In the genomic region with DNA sequence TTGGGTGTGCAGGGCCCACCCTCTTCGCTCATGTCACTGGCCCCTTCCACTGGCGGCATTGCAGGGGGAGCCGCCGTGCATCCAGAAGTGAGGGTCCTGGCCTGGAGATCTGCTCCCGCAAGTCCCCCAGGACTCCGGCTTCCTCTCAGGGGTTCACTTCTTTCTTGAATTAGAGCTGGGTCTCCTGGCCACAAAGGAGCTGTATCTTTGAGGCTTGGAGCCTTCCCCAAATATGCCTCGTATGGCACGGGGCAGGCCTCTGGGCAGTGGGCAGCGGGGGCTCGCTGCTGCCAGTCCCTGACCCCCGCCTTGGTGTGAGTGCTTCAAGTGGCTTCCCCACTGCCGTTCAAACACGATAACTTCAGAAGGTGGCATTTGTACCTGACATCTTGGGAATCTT, we compare ENCODE assay signal across 13 cellular contexts. TPM values are rescaled to one million over a fixed set of nuclear protein-coding genes. Genes with fewer than 3 reads are reported as not detected.
DNase-seq lines count a peak whose midpoint lies in the region; ATAC-seq, FAIRE-seq and TF ChIP-seq lines count a peak whose summit lies in the region.
"Had no signal": no experiment of that assay in that cellular context is flagged by ENCODE, and none has a peak within 500 bp of the region (broad histone marks: within the 10 kb centered on the region; RNA-seq: fewer than 3 reads in every experiment).

No MANE protein-coding gene starts in this region.

- peak overlapping the region; percentile 76 for H3K4me2 ChIP-seq in K562 (ENCODE audit: insufficient read depth, low read length)

- ATAC-seq in heart right ventricle (no peak), Right ventricle myocardium inferior (no peak), K562 (no peak), HG03159 (IDR thresholded peaks at IDR 0.05; ENCODE audit: unreplicated experiment) (no peak)
- ATAC-seq in naive thymus-derived CD4-positive, alpha-beta T cell, result no peak
- no peak for ATAC-seq in stimulated activated memory B cell treated with anti-CD40 and anti-IgM and Interleukin-4, amounts not matched to agents 10 μg/mL and 1 μg/mL and 100 μg/mL, for 72 hours

- no peak for TF ChIP-seq RAD21 in K562 (CRISPR knock-in tag; conservative IDR thresholded peaks at IDR 0.05 in 1 of 2, IDR thresholded peaks at IDR 0.05 in 1 of 2)

- H3K27me3 ChIP-seq in heart right ventricle (no peaks in the 10 kb centered on the region), K562 (ENCODE audit: control insufficient read depth in 2 of 2, insufficient read depth in 2 of 2, low read length in 2 of 2) (no peaks in the 10 kb centered on the region)
- no peaks in the 10 kb centered on the region for H3K27me3 ChIP-seq in naive thymus-derived CD4-positive, alpha-beta T cell (ENCODE audit: control insufficient read depth in 2 of 2, insufficient read depth in 2 of 2, low read length in 2 of 2)
- H3K27me3 ChIP-seq: brain microvascular endothelial cell had no signal

- H3K27ac ChIP-seq in heart right ventricle (peak overlapping the region in 8 of 10 donors; percentile 90 to 98 (median 96)), K562 (ENCODE audit: extremely low read depth, low read depth, low read length) (peak overlapping the region; percentile 88)
- H3K27ac ChIP-seq in naive thymus-derived CD4-positive, alpha-beta T cell (ENCODE audit: low read depth, low read length), result peak overlapping the region; percentile 32

- no peaks in the 10 kb centered on the region for H3K9me3 Mint-ChIP-seq in naive thymus-derived CD4-positive, alpha-beta T cell
- no peaks in the 10 kb centered on the region for H3K9me3 Mint-ChIP-seq in stimulated activated memory B cell treated with anti-CD40 and anti-IgM and Interleukin-4, amounts not matched to agents 10 μg/mL and 1 μg/mL and 100 μg/mL, for 72 hours

- CTCF ChIA-PET in K562 (lab: Yijun Ruan, JAX; ENCODE audit: low intra/inter-chr PET ratio), result no interaction called here
- CTCF ChIA-PET in naive thymus-derived CD4-positive, alpha-beta T cell (lab: Charles Lee), result interaction anchor here (1.2 to 2.8 kb wide), 2 partner anchors 27 to 120 kb away, joined by 3 to 12 read pairs; no protein-coding TSS in a partner anchor

- 95 to 96% methylated on average over 13 of the region's 13 CpGs for WGBS in heart right ventricle, 2 donors
- WGBS in K562 (ENCODE audit: insufficient coverage, low coverage, missing lambda C conversion rate), result 46% methylated on average over 12 of the region's 13 CpGs

- H3K79me2 ChIP-seq in K562 (ENCODE audit: control insufficient read depth, insufficient read depth, low read length), result peaks cover 29% of the 10 kb centered on the region

- no peak for TF ChIP-seq EP300 in K562 (IDR thresholded peaks at IDR 0.05; ENCODE audit: low read length)

- DNase-seq in heart right ventricle, result no peak
- DNase-seq in Right ventricle myocardium inferior (ENCODE audit: missing footprints), result no peak
- peak in 1 of 4 experiments; percentile 7 for DNase-seq in K562 (ENCODE audit: extremely low read depth in 1 of 4, low spot score in 3 of 4)
- no peak for DNase-seq in naive thymus-derived CD4-positive, alpha-beta T cell
- DNase-seq in glomerular visceral epithelial cell (ENCODE audit: extremely low spot score), result no peak
- DNase-seq: C1 segment of cervical spinal cord; NCI-H446 treated with DMSO at 0.1 percent for 48 hours; stimulated activated CD4-positive, alpha-beta T cell treated with anti-CD3 and anti-CD28 coated beads, Interleukin-12 subunit alpha, Interleukin-12 subunit beta, amount 100 ng/mL, for 4 hours had no signal

- H3K4me1 Mint-ChIP-seq in naive thymus-derived CD4-positive, alpha-beta T cell, result peaks cover 50 to 90% (median 76%) of the 10 kb centered on the region in 7 donors
- H3K4me1 Mint-ChIP-seq in stimulated activated memory B cell treated with anti-CD40 and anti-IgM and Interleukin-4, amounts not matched to agents 10 μg/mL and 1 μg/mL and 100 μg/mL, for 72 hours, result peaks cover 63% of the 10 kb centered on the region

- in situ Hi-C loops in K562 (cut with MboI), result no loop called here

- no TSS peak for BruUV-seq in K562 (replicated peaks; lab: Mats Ljungman, UMichigan)

- peaks cover 15 to 56% (median 39%) of the 10 kb centered on the region in 9 donors for H3K4me1 ChIP-seq in heart right ventricle
- H3K4me1 ChIP-seq in K562 (replicated peaks in 1 of 2; ENCODE audit: control insufficient read depth in 2 of 2, insufficient read depth in 2 of 2, low read length in 2 of 2), result peaks cover 51 to 58% of the 10 kb centered on the region in 2 experiments
- H3K4me1 ChIP-seq in naive thymus-derived CD4-positive, alpha-beta T cell (ENCODE audit: control insufficient read depth in 2 of 2, insufficient read depth in 2 of 2, low read length in 2 of 2), result peaks cover 40 to 67% of the 10 kb centered on the region in 2 donors

- POLR2A ChIA-PET in K562 (lab: Yijun Ruan, JAX), result interaction anchor here (0.9 to 3.1 kb wide), 6 partner anchors 8 to 120 kb away, joined by 3 to 21 read pairs (median 8); a partner anchor contains a TSS
- POLR2A ChIA-PET in naive thymus-derived CD4-positive, alpha-beta T cell (lab: Charles Lee), result interaction anchor here (0.5 to 5.2 kb wide), 7 partner anchors 8 to 39 kb away, joined by 3 to 41 read pairs (median 6); a partner anchor contains a TSS

- no peak overlapping the region for H2AFZ ChIP-seq in K562 (ENCODE audit: low read depth, low read length)

- H3K9me3 ChIP-seq in heart right ventricle (no peaks in the 10 kb centered on the region), K562 (replicated peaks; ENCODE audit: control insufficient read depth, insufficient read depth, low read depth, low read length) (peaks cover 4% of the 10 kb centered on the region; the same call in 1 of the 2 replicates)
- no peaks in the 10 kb centered on the region for H3K9me3 ChIP-seq in naive thymus-derived CD4-positive, alpha-beta T cell (ENCODE audit: control insufficient read depth in 2 of 3, low read length in 3 of 3)

- peak overlapping the region; percentile 73 to 88 for H3K9ac ChIP-seq in K562 (ENCODE audit: insufficient read depth in 1 of 2, low read depth in 2 of 2, low read length in 2 of 2)

- intact Hi-C loops in heart right ventricle (cut with DNase I), result loop anchor here in 1 of 10 donors (2.0 kb wide), 1 partner anchor 25 kb away; no protein-coding TSS in a partner anchor
- intact Hi-C loops in Right ventricle myocardium inferior (cut with DNase I), result no loop called here
- intact Hi-C loops in K562 (cut with micrococcal nuclease), result no loop called here
- intact Hi-C loops in naive thymus-derived CD4-positive, alpha-beta T cell (cut with micrococcal nuclease), result no loop called here

- peak overlapping the region in 4 of 10 donors; percentile 21 to 56 (median 49) for H3K4me3 Mint-ChIP-seq in naive thymus-derived CD4-positive, alpha-beta T cell
- H3K4me3 Mint-ChIP-seq in stimulated activated memory B cell treated with anti-CD40 and anti-IgM and Interleukin-4, amounts not matched to agents 10 μg/mL and 1 μg/mL and 100 μg/mL, for 72 hours, result no peak overlapping the region

- H3K36me3 Mint-ChIP-seq in naive thymus-derived CD4-positive, alpha-beta T cell, result peaks cover 0 to 7% (median 0%) of the 10 kb centered on the region in 5 donors
- H3K36me3 Mint-ChIP-seq in stimulated activated memory B cell treated with anti-CD40 and anti-IgM and Interleukin-4, amounts not matched to agents 10 μg/mL and 1 μg/mL and 100 μg/mL, for 72 hours, result no peaks in the 10 kb centered on the region

- TF ChIP-seq CTCF in heart right ventricle (IDR thresholded peaks at IDR 0.05) (no peak), K562 (IDR thresholded peaks at IDR 0.05 in 2 of 3, conservative IDR thresholded peaks at IDR 0.05 in 1 of 3; ENCODE audit: insufficient read depth in 2 of 3, low read depth in 1 of 3, low read length in 3 of 3) (no peak)

- H3K36me3 ChIP-seq in heart right ventricle (no peaks in the 10 kb centered on the region), K562 (ENCODE audit: control insufficient read depth, insufficient read depth, low read length) (no peaks in the 10 kb centered on the region)
- H3K36me3 ChIP-seq in naive thymus-derived CD4-positive, alpha-beta T cell (ENCODE audit: control insufficient read depth in 2 of 3, insufficient read depth in 3 of 3, low read length in 3 of 3), result no peaks in the 10 kb centered on the region
- H3K36me3 ChIP-seq: brain microvascular endothelial cell had no signal

- FAIRE-seq in K562 (lab: Jason Lieb, UNC), result no peak

- no peaks in the 10 kb centered on the region for H3K9me1 ChIP-seq in K562 (ENCODE audit: control insufficient read depth, insufficient read depth, low read length)

- H3K4me3 ChIP-seq in heart right ventricle (no peak overlapping the region), K562 (peak overlapping the region; percentile 43)
- no peak overlapping the region for H3K4me3 ChIP-seq in naive thymus-derived CD4-positive, alpha-beta T cell (ENCODE audit: low read length)

- no peaks in the 10 kb centered on the region for H4K20me1 ChIP-seq in K562 (replicated peaks; ENCODE audit: control insufficient read depth, insufficient read depth, low read length)

- TF ChIP-seq POLR2A in K562 (conservative IDR thresholded peaks at IDR 0.05), result no peak

- peak overlapping the region in 8 of 9 donors; percentile 18 to 94 (median 79) for H3K27ac Mint-ChIP-seq in naive thymus-derived CD4-positive, alpha-beta T cell
- H3K27ac Mint-ChIP-seq in stimulated activated memory B cell treated with anti-CD40 and anti-IgM and Interleukin-4, amounts not matched to agents 10 μg/mL and 1 μg/mL and 100 μg/mL, for 72 hours, result no peak overlapping the region

- H3K27me3 Mint-ChIP-seq in naive thymus-derived CD4-positive, alpha-beta T cell, result no peaks in the 10 kb centered on the region
- no peaks in the 10 kb centered on the region for H3K27me3 Mint-ChIP-seq in stimulated activated memory B cell treated with anti-CD40 and anti-IgM and Interleukin-4, amounts not matched to agents 10 μg/mL and 1 μg/mL and 100 μg/mL, for 72 hours

RNA-seq across cellular contexts. Expression of a gene that starts 7.4 kb away (rescaled TPM):
- total RNA-seq in heart right ventricle, result 100 to 1,000 TPM in 9 of 10 donors, 10 to 100 TPM in 1; 94.1 to 591 (median 172) TPM
- 1,000 to 10,000 TPM in 1 of 2 donors, 100 to 1,000 TPM in 1; 676 to 1,409 TPM for polyA plus RNA-seq in heart right ventricle
- total RNA-seq in Right ventricle myocardium inferior, result 401 TPM
- total RNA-seq in K562 (2011; cell fraction: chromatin; rRNA removed; ENCODE audit: low replicate concordance), result 6.0 and 26.3 TPM in 2 replicates
- 38.8 and 53.5 TPM in 2 replicates for total RNA-seq in K562 (2011; cell fraction: nucleolus; rRNA removed)
- 31.1 and 36.4 TPM in 2 replicates for total RNA-seq in K562 (2011; cell fraction: nucleoplasm; rRNA removed)
- total RNA-seq in K562 (2014; rRNA removed), result 49.6 and 70.6 TPM in 2 replicates
- total RNA-seq in K562 (2014; rRNA removed; fragmentation: Illumina TruSeq; extraction: Trizol), result 41.0 and 51.5 TPM in 2 replicates
- total RNA-seq in K562 (2015; rRNA removed; fragmentation: Illumina TruSeq; extraction: Trizol), result 155 and 161 TPM in 2 replicates
- total RNA-seq in K562 (2021), result 163 and 164 TPM in 2 replicates
- 22.7 and 77.6 TPM in 2 replicates for polyA plus RNA-seq in K562 (2011; rRNA removed)
- polyA plus RNA-seq in K562 (2011; cell fraction: cytosol; rRNA removed), result 128 TPM in 2 replicates
- 28.0 and 34.2 TPM in 2 replicates for polyA plus RNA-seq in K562 (2011; cell fraction: nucleus; rRNA removed)
- 478 and 481 TPM in 2 replicates for polyA plus RNA-seq in K562 (2012)
- 242 and 297 TPM in 2 replicates for polyA plus RNA-seq in K562 (2014; fragmentation: Illumina TruSeq; extraction: Trizol)
- polyA plus RNA-seq in K562 (2014; fragmentation: Nextera tagmentation; extraction: Ambion mirVana), result 100 to 1,000 TPM; 452 to 461 TPM
- polyA plus RNA-seq in K562 (2014; rRNA removed), result 77.7 and 150 TPM in 2 replicates
- 19.8 and 26.3 TPM in 2 replicates for polyA minus RNA-seq in K562 (2011; rRNA and poly(A)+ RNA removed)
- 49.6 and 95.7 TPM in 2 replicates for polyA minus RNA-seq in K562 (2011; cell fraction: cytosol; rRNA and poly(A)+ RNA removed)
- 6.9 and 19.4 TPM in 2 replicates for polyA minus RNA-seq in K562 (2011; cell fraction: nucleus; rRNA and poly(A)+ RNA removed)
- total RNA-seq in naive thymus-derived CD4-positive, alpha-beta T cell, result 10 to 100 TPM in 3 of 5 experiments, 1 to 10 TPM in 2; 6.7 to 43.1 (median 13.2) TPM
- polyA plus RNA-seq in naive thymus-derived CD4-positive, alpha-beta T cell, result 100 to 1,000 TPM in 1 of 2 donors, 1 to 10 TPM in 1; 5.1 to 194 TPM

RNA-seq across cellular contexts. Expression of a gene that starts 14.2 kb away (rescaled TPM):
- total RNA-seq in heart right ventricle (100 to 1,000 TPM in 4 of 10 donors, 10 to 100 TPM in 6; 51.6 to 182 (median 94.9) TPM), Right ventricle myocardium inferior (125 TPM), K562 (2014; rRNA removed) (793 and 818 TPM in 2 replicates), K562 (2014; rRNA removed; fragmentation: Illumina TruSeq; extraction: Trizol) (572 and 787 TPM in 2 replicates), K562 (2015; rRNA removed; fragmentation: Illumina TruSeq; extraction: Trizol) (979 and 985 TPM in 2 replicates), K562 (2021) (691 and 717 TPM in 2 replicates)
- polyA plus RNA-seq in heart right ventricle (100 to 1,000 TPM; 235 to 427 TPM), K562 (2011; rRNA removed) (900 and 1,311 TPM in 2 replicates), K562 (2014; fragmentation: Illumina TruSeq; extraction: Trizol) (1,966 and 1,984 TPM in 2 replicates), K562 (2014; fragmentation: Nextera tagmentation; extraction: Ambion mirVana) (1,000 to 10,000 TPM; 4,252 to 5,579 TPM), K562 (2014; rRNA removed) (974 and 999 TPM in 2 replicates)
- 394 and 929 TPM in 2 replicates for total RNA-seq in K562 (2011; cell fraction: chromatin; rRNA removed; ENCODE audit: low replicate concordance)
- total RNA-seq in K562 (2011; cell fraction: nucleolus; rRNA removed), result 1,445 and 1,483 TPM in 2 replicates
- 1,061 and 1,262 TPM in 2 replicates for total RNA-seq in K562 (2011; cell fraction: nucleoplasm; rRNA removed)
- polyA plus RNA-seq in K562 (2011; cell fraction: cytosol; rRNA removed), result 2,724 and 2,737 TPM in 2 replicates
- 780 and 1,049 TPM in 2 replicates for polyA plus RNA-seq in K562 (2011; cell fraction: nucleus; rRNA removed)
- 1,084 and 1,212 TPM in 2 replicates for polyA plus RNA-seq in K562 (2012)
- polyA minus RNA-seq in K562 (2011; rRNA and poly(A)+ RNA removed), result 752 and 801 TPM in 2 replicates
- polyA minus RNA-seq in K562 (2011; cell fraction: cytosol; rRNA and poly(A)+ RNA removed), result 577 and 662 TPM in 2 replicates
- 139 and 266 TPM in 2 replicates for polyA minus RNA-seq in K562 (2011; cell fraction: nucleus; rRNA and poly(A)+ RNA removed)
- total RNA-seq in naive thymus-derived CD4-positive, alpha-beta T cell, result 100 to 1,000 TPM in 4 of 5 experiments, 10 to 100 TPM in 1; 97.4 to 985 (median 241) TPM
- 1,000 to 10,000 TPM; 1,878 to 2,355 TPM for polyA plus RNA-seq in naive thymus-derived CD4-positive, alpha-beta T cell

RNA-seq across cellular contexts. Expression of a gene that starts 20.4 kb away (rescaled TPM):
- total RNA-seq in heart right ventricle (100 to 1,000 TPM in 7 of 10 donors, 10 to 100 TPM in 3; 57.2 to 333 (median 144) TPM), Right ventricle myocardium inferior (253 TPM), K562 (2014; rRNA removed) (52.8 and 187 TPM in 2 replicates), K562 (2014; rRNA removed; fragmentation: Illumina TruSeq; extraction: Trizol) (137 and 145 TPM in 2 replicates), K562 (2015; rRNA removed; fragmentation: Illumina TruSeq; extraction: Trizol) (290 and 356 TPM in 2 replicates), K562 (2021) (693 and 698 TPM in 2 replicates)
- polyA plus RNA-seq in heart right ventricle (100 to 1,000 TPM; 423 to 843 TPM), K562 (2011; rRNA removed) (205 and 655 TPM in 2 replicates), K562 (2014; fragmentation: Illumina TruSeq; extraction: Trizol) (472 and 547 TPM in 2 replicates), K562 (2014; fragmentation: Nextera tagmentation; extraction: Ambion mirVana) (1,000 to 10,000 TPM; 3,629 to 4,872 TPM), K562 (2014; rRNA removed) (255 and 328 TPM in 2 replicates)
- total RNA-seq in K562 (2011; cell fraction: chromatin; rRNA removed; ENCODE audit: low replicate concordance), result 6.5 and 20.8 TPM in 2 replicates
- total RNA-seq in K562 (2011; cell fraction: nucleolus; rRNA removed), result 47.0 and 138 TPM in 2 replicates
- total RNA-seq in K562 (2011; cell fraction: nucleoplasm; rRNA removed), result 31.5 and 44.9 TPM in 2 replicates
- 600 and 1,150 TPM in 2 replicates for polyA plus RNA-seq in K562 (2011; cell fraction: cytosol; rRNA removed)
- 59.9 and 198 TPM in 2 replicates for polyA plus RNA-seq in K562 (2011; cell fraction: nucleus; rRNA removed)
- polyA plus RNA-seq in K562 (2012), result 488 and 506 TPM in 2 replicates
- polyA minus RNA-seq in K562 (2011; rRNA and poly(A)+ RNA removed), result 69.9 and 190 TPM in 2 replicates
- 143 and 401 TPM in 2 replicates for polyA minus RNA-seq in K562 (2011; cell fraction: cytosol; rRNA and poly(A)+ RNA removed)
- polyA minus RNA-seq in K562 (2011; cell fraction: nucleus; rRNA and poly(A)+ RNA removed), result 14.8 and 71.3 TPM in 2 replicates
- total RNA-seq in naive thymus-derived CD4-positive, alpha-beta T cell, result 1,000 to 10,000 TPM in 1 of 5 experiments, 100 to 1,000 TPM in 4; 143 to 1,924 (median 528) TPM
- polyA plus RNA-seq in naive thymus-derived CD4-positive, alpha-beta T cell, result 1,000 to 10,000 TPM; 2,860 to 3,315 TPM

RNA-seq across cellular contexts. Expression of a gene that starts 28.7 kb away (rescaled TPM):
- total RNA-seq in heart right ventricle (not detected), Right ventricle myocardium inferior (not detected), K562 (2014; rRNA removed) (not detected in 2 replicates), K562 (2014; rRNA removed; fragmentation: Illumina TruSeq; extraction: Trizol) (not detected in 2 replicates), K562 (2015; rRNA removed; fragmentation: Illumina TruSeq; extraction: Trizol) (not detected in 2 replicates), K562 (2021) (not detected in 2 replicates)
- polyA plus RNA-seq in heart right ventricle (not detected), K562 (2011; rRNA removed) (not detected in 2 replicates), K562 (2014; fragmentation: Illumina TruSeq; extraction: Trizol) (not detected in 2 replicates), K562 (2014; fragmentation: Nextera tagmentation; extraction: Ambion mirVana) (not detected), K562 (2014; rRNA removed) (0.19 TPM in 1 of 2 replicates, not detected in the other)
- not detected in 2 replicates for total RNA-seq in K562 (2011; cell fraction: chromatin; rRNA removed; ENCODE audit: low replicate concordance)
- total RNA-seq in K562 (2011; cell fraction: nucleolus; rRNA removed), result not detected in 2 replicates
- total RNA-seq in K562 (2011; cell fraction: nucleoplasm; rRNA removed), result not detected in 2 replicates
- not detected in 2 replicates for polyA plus RNA-seq in K562 (2011; cell fraction: cytosol; rRNA removed)
- polyA plus RNA-seq in K562 (2011; cell fraction: nucleus; rRNA removed), result not detected in 2 replicates
- polyA plus RNA-seq in K562 (2012), result not detected in 2 replicates
- polyA minus RNA-seq in K562 (2011; rRNA and poly(A)+ RNA removed), result not detected in 2 replicates
- not detected in 2 replicates for polyA minus RNA-seq in K562 (2011; cell fraction: cytosol; rRNA and poly(A)+ RNA removed)
- not detected in 2 replicates for polyA minus RNA-seq in K562 (2011; cell fraction: nucleus; rRNA and poly(A)+ RNA removed)
- not detected for total RNA-seq in naive thymus-derived CD4-positive, alpha-beta T cell
- not detected for polyA plus RNA-seq in naive thymus-derived CD4-positive, alpha-beta T cell
- total RNA-seq: Daoy, LHCN-M2 had no signal

RNA-seq across cellular contexts. Expression of a gene that starts 39.1 kb away (rescaled TPM):
- total RNA-seq in heart right ventricle (10 to 100 TPM in 1 of 10 donors, 1 to 10 TPM in 9; 3.3 to 10.8 (median 5.9) TPM), Right ventricle myocardium inferior (10.0 TPM), K562 (2014; rRNA removed) (25.7 and 34.3 TPM in 2 replicates), K562 (2014; rRNA removed; fragmentation: Illumina TruSeq; extraction: Trizol) (3.3 and 5.1 TPM in 2 replicates), K562 (2015; rRNA removed; fragmentation: Illumina TruSeq; extraction: Trizol) (13.8 and 15.2 TPM in 2 replicates), K562 (2021) (55.9 and 73.1 TPM in 2 replicates)
- polyA plus RNA-seq in heart right ventricle (10 to 100 TPM; 15.9 to 45.3 TPM), K562 (2011; rRNA removed) (18.1 and 48.0 TPM in 2 replicates), K562 (2014; fragmentation: Illumina TruSeq; extraction: Trizol) (18.3 and 23.2 TPM in 2 replicates), K562 (2014; fragmentation: Nextera tagmentation; extraction: Ambion mirVana) (under 1 TPM; 0.38 to 0.84 TPM), K562 (2014; rRNA removed) (74.2 and 85.1 TPM in 2 replicates)
- 121 and 331 TPM in 2 replicates for total RNA-seq in K562 (2011; cell fraction: chromatin; rRNA removed; ENCODE audit: low replicate concordance)
- 233 and 250 TPM in 2 replicates for total RNA-seq in K562 (2011; cell fraction: nucleolus; rRNA removed)
- total RNA-seq in K562 (2011; cell fraction: nucleoplasm; rRNA removed), result 139 and 152 TPM in 2 replicates
- polyA plus RNA-seq in K562 (2011; cell fraction: cytosol; rRNA removed), result 11.1 and 18.3 TPM in 2 replicates
- 636 and 650 TPM in 2 replicates for polyA plus RNA-seq in K562 (2011; cell fraction: nucleus; rRNA removed)
- polyA plus RNA-seq in K562 (2012), result 54.9 and 131 TPM in 2 replicates
- 2.3 TPM in 2 replicates for polyA minus RNA-seq in K562 (2011; rRNA and poly(A)+ RNA removed)
- polyA minus RNA-seq in K562 (2011; cell fraction: cytosol; rRNA and poly(A)+ RNA removed), result 4.9 and 8.6 TPM in 2 replicates
- 43.4 and 50.0 TPM in 2 replicates for polyA minus RNA-seq in K562 (2011; cell fraction: nucleus; rRNA and poly(A)+ RNA removed)
- 100 to 1,000 TPM; 325 to 656 (median 348) TPM for total RNA-seq in naive thymus-derived CD4-positive, alpha-beta T cell
- polyA plus RNA-seq in naive thymus-derived CD4-positive, alpha-beta T cell, result 10 to 100 TPM in 1 of 2 donors, 1 to 10 TPM in 1; 5.1 to 11.7 TPM

Comparison
In these comparisons a context has a peak if more than half of its experiments do, and no peak if none do; other contexts are left out.
1. H3K27ac ChIP-seq: peak in every context shown above with its lines; median percentile 96 in heart right ventricle; 88 in K562; 32 in naive thymus-derived CD4-positive, alpha-beta T cell.